Comparison of ENCODE assay signal across 8 cellular contexts in genomic region chr7:94509264-94509878, GRCh38. TPM values are rescaled to one million over a fixed set of nuclear protein-coding genes. Genes with fewer than 3 reads are reported as not detected.
A peak's percentile ranks its signal among the peaks of the same experiment; 100 is the strongest.
DNase-seq lines count a peak whose midpoint lies in the region; ATAC-seq and TF ChIP-seq lines count a peak whose summit lies in the region.

Gene CASD1, plus strand, starts transcription at chr7:94509809. Its CDS starts 276 bp downstream, at chr7:94510085.

- H3K4me3 Mint-ChIP-seq in activated naive CD8-positive, alpha-beta T cell treated with anti-CD3 and anti-CD28 coated beads, Interleukin-2, amount 50 U/mL, for 24 hours: peak within 1 kb of the TSS; percentile 81

- H3K4me1 Mint-ChIP-seq in activated naive CD8-positive, alpha-beta T cell treated with anti-CD3 and anti-CD28 coated beads, Interleukin-2, amount 50 U/mL, for 24 hours: peaks cover 42% of the 10 kb centered on the region

- no peak for TF ChIP-seq POLR2A in vagina (IDR thresholded peaks at IDR 0.05)

- intact Hi-C loops in vagina (cut with DNase I): no loop called here

- no peaks in the 10 kb centered on the region for H3K27me3 Mint-ChIP-seq in activated naive CD8-positive, alpha-beta T cell treated with anti-CD3 and anti-CD28 coated beads, Interleukin-2, amount 50 U/mL, for 24 hours

- H3K4me3 ChIP-seq in HUES6 (ENCODE audit: low read depth, low read length) (peak within 1 kb of the TSS; percentile 99), right atrium auricular region (peak within 1 kb of the TSS; percentile 72 to 74), vagina (peak within 1 kb of the TSS; percentile 80 to 92)

- peak within 1 kb of the TSS; percentile 99 for H3K9ac ChIP-seq in HUES6 (ENCODE audit: low read length)

- H3K36me3 Mint-ChIP-seq in activated naive CD8-positive, alpha-beta T cell treated with anti-CD3 and anti-CD28 coated beads, Interleukin-2, amount 50 U/mL, for 24 hours (ENCODE audit: low read depth): peaks cover 13% of the 10 kb centered on the region

- TF ChIP-seq CTCF in right atrium auricular region (IDR thresholded peaks at IDR 0.05) (no peak), vagina (IDR thresholded peaks at IDR 0.05) (no peak)

- no peaks in the 10 kb centered on the region for H3K36me3 ChIP-seq in HUES6 (ENCODE audit: control insufficient read depth, insufficient read depth, low read length)
- no peaks in the 10 kb centered on the region for H3K36me3 ChIP-seq in right atrium auricular region
- H3K36me3 ChIP-seq in vagina: no peaks in the 10 kb centered on the region

- no peaks in the 10 kb centered on the region for H3K9me3 Mint-ChIP-seq in activated naive CD8-positive, alpha-beta T cell treated with anti-CD3 and anti-CD28 coated beads, Interleukin-2, amount 50 U/mL, for 24 hours

- peak within 1 kb of the TSS; percentile 97 for H3K27ac ChIP-seq in HUES6 (ENCODE audit: low read depth, low read length)
- H3K27ac ChIP-seq in right atrium auricular region: peak within 1 kb of the TSS; percentile 95 to 96
- H3K27ac ChIP-seq in vagina: peak within 1 kb of the TSS; percentile 97

- DNase-seq in DMS79 treated with DMSO at 0.1 percent for 48 hours (lab: John Stamatoyannopoulos, UW) (peak; percentile 51), SKM-1 (lab: John Stamatoyannopoulos, UW; ENCODE audit: unreplicated experiment) (peak; percentile 22), right atrium auricular region (ENCODE audit: low spot score) (no peak), putamen (ENCODE audit: low spot score) (peak; percentile 70), vagina (ENCODE audit: extremely low spot score in 2 of 2) (no peak)
- peak; percentile 65 for DNase-seq in activated naive CD8-positive, alpha-beta T cell treated with anti-CD3 and anti-CD28 coated beads, Interleukin-2, amount 50 U/mL, for 24 hours

- H3K27ac Mint-ChIP-seq in activated naive CD8-positive, alpha-beta T cell treated with anti-CD3 and anti-CD28 coated beads, Interleukin-2, amount 50 U/mL, for 24 hours: peak within 1 kb of the TSS; percentile 91

- H3K27me3 ChIP-seq in HUES6 (ENCODE audit: control insufficient read depth, insufficient read depth, low read length) (no peaks in the 10 kb centered on the region), right atrium auricular region (no peaks in the 10 kb centered on the region), vagina (no peaks in the 10 kb centered on the region)

- no peaks in the 10 kb centered on the region for H3K9me3 ChIP-seq in HUES6 (ENCODE audit: control insufficient read depth, insufficient read depth, low read depth, low read length)
- no peaks in the 10 kb centered on the region for H3K9me3 ChIP-seq in right atrium auricular region
- no peaks in the 10 kb centered on the region for H3K9me3 ChIP-seq in vagina

- peak; percentile 62 for ATAC-seq in GM21390 (IDR thresholded peaks at IDR 0.05; ENCODE audit: unreplicated experiment)
- ATAC-seq in activated naive CD8-positive, alpha-beta T cell treated with anti-CD3 and anti-CD28 coated beads, Interleukin-2, amount 50 U/mL, for 24 hours: peak; percentile 59

- H3K4me1 ChIP-seq in HUES6 (ENCODE audit: control insufficient read depth, insufficient read depth, low read length) (peaks cover 32% of the 10 kb centered on the region), right atrium auricular region (peaks cover 0 to 39% of the 10 kb centered on the region in 2 donors), vagina (peaks cover 31% of the 10 kb centered on the region)

RNA-seq across cellular contexts. Expression of gene CASD1, which starts in this region (rescaled TPM):
- total RNA-seq in right atrium auricular region: 10 to 100 TPM; 15.6 to 25.5 TPM
- total RNA-seq in vagina: 17.7 TPM

Comparison
In these comparisons a context has a peak if more than half of its experiments do, and no peak if none do; other contexts are left out.
1. DNase-seq: peak in DMS79 treated with DMSO at 0.1 percent for 48 hours (single experiment), SKM-1 (single experiment), activated naive CD8-positive, alpha-beta T cell treated with anti-CD3 and anti-CD28 coated beads, Interleukin-2, amount 50 U/mL, for 24 hours (single experiment) and putamen (single experiment); none in right atrium auricular region (single experiment) and vagina (0 of 2).
2. Peak in every context shown above with its lines, with median percentiles within 50 percentile points of each other: H3K27ac ChIP-seq and H3K4me3 ChIP-seq.